ENCODE assay signal across 19 cellular contexts in the genomic region with DNA sequence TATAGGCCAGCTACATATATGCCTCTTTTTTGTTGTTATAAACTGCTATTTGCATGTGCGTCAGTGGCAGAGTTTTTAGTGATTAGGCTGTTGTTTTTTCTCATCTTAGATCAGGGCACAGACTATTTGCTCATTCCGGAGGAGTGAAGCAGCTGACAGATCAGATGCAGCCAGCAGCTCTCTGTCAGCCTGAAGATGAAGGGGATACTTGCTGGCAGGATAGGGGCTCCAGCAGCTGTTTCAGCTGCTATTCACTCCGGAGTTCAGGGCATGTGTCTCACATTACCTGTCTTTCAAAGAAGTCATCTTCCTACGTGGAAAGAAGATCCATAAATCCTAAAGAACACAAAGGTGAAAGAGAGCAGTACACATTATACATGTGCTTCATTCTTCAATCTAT.
"Had no signal": no experiment of that assay in that cellular context is flagged by ENCODE, and none has a peak within 500 bp of the region (broad histone marks: within the 10 kb centered on the region; RNA-seq: fewer than 3 reads in every experiment).

No MANE protein-coding gene starts in this region.

- FAIRE-seq: colon, frontal cortex, islet of Langerhans had no signal

- H3K27ac ChIP-seq: cardiac muscle cell, esophagus squamous epithelium, heart right ventricle, thyroid gland had no signal

- H3K27me3 Mint-ChIP-seq: activated CD4-positive, alpha-beta memory T cell treated with anti-CD3 and anti-CD28 coated beads for 36 hours; activated naive CD8-positive, alpha-beta T cell treated with anti-CD3 and anti-CD28 coated beads, Interleukin-2, amount 10 ng/mL, durations not matched to agents 7 days and 5 days; memory B cell; T-cell had no signal

- H3K9me3 Mint-ChIP-seq: activated naive CD8-positive, alpha-beta T cell treated with anti-CD3 and anti-CD28 coated beads, Interleukin-2, amount 10 ng/mL, durations not matched to agents 7 days and 5 days; neural crest cell had no signal

- H3K4me1 Mint-ChIP-seq: activated naive CD8-positive, alpha-beta T cell treated with anti-CD3 and anti-CD28 coated beads, Interleukin-2, amount 10 ng/mL, durations not matched to agents 7 days and 5 days; memory B cell; neural crest cell; T-cell had no signal

- H3K27me3 ChIP-seq: cardiac muscle cell, esophagus squamous epithelium, heart right ventricle, thyroid gland had no signal

- H3K27ac Mint-ChIP-seq: activated CD4-positive, alpha-beta memory T cell treated with anti-CD3 and anti-CD28 coated beads for 36 hours; activated naive CD8-positive, alpha-beta T cell treated with anti-CD3 and anti-CD28 coated beads, Interleukin-2, amount 10 ng/mL, durations not matched to agents 7 days and 5 days; memory B cell; T-cell had no signal

- H3K4me3 Mint-ChIP-seq: activated CD4-positive, alpha-beta memory T cell treated with anti-CD3 and anti-CD28 coated beads for 36 hours; activated naive CD8-positive, alpha-beta T cell treated with anti-CD3 and anti-CD28 coated beads, Interleukin-2, amount 10 ng/mL, durations not matched to agents 7 days and 5 days; activated T-cell treated with anti-CD3 and anti-CD28 coated beads, Interleukin-2, amount 50 U/mL, for 4 hours; memory B cell; neural crest cell; T-cell had no signal

- H3K4me3 ChIP-seq: cardiac muscle cell, esophagus squamous epithelium, heart right ventricle, thyroid gland had no signal

- H3K9me3 ChIP-seq: esophagus squamous epithelium, heart right ventricle, thyroid gland had no signal

- H3K36me3 ChIP-seq: cardiac muscle cell, esophagus squamous epithelium, heart right ventricle, thyroid gland had no signal

- DNase-seq: activated CD4-positive, alpha-beta memory T cell treated with anti-CD3 and anti-CD28 coated beads for 36 hours; activated CD4-positive, alpha-beta T cell treated with anti-CD3 and anti-CD28 coated beads for 1 hour; activated gamma-delta T cell; activated naive CD8-positive, alpha-beta T cell treated with anti-CD3 and anti-CD28 coated beads, Interleukin-2, amount 10 ng/mL, durations not matched to agents 7 days and 5 days; activated T-cell treated with anti-CD3 and anti-CD28 coated beads, Interleukin-2, amount 50 U/mL, for 4 hours; aorta; esophagus squamous epithelium; heart right ventricle; small intestine; T-cell; T1000; thyroid gland had no signal

- H3K36me3 Mint-ChIP-seq: activated CD4-positive, alpha-beta memory T cell treated with anti-CD3 and anti-CD28 coated beads for 36 hours; activated naive CD8-positive, alpha-beta T cell treated with anti-CD3 and anti-CD28 coated beads, Interleukin-2, amount 10 ng/mL, durations not matched to agents 7 days and 5 days; memory B cell; T-cell had no signal

- ATAC-seq: activated T-cell treated with anti-CD3 and anti-CD28 coated beads, Interleukin-2, amount 50 U/mL, for 4 hours; heart right ventricle; left lobe of liver; T-cell had no signal

- H3K4me1 ChIP-seq: esophagus squamous epithelium, heart right ventricle had no signal
